ENCODE assay signal across 11 cellular contexts in genomic region chr9:127537792-127538191, GRCh38.
DNase-seq lines count a peak whose midpoint lies in the region; ATAC-seq, FAIRE-seq and TF ChIP-seq lines count a peak whose summit lies in the region.
"Had no signal": no experiment of that assay in that cellular context is flagged by ENCODE, and none has a peak within 500 bp of the region (broad histone marks: within the 10 kb centered on the region; RNA-seq: fewer than 3 reads in every experiment).

No MANE protein-coding gene starts in this region.

- H2AFZ ChIP-seq in ACC112 (ENCODE audit: low read length, unreplicated experiment) = no peak overlapping the region

- peaks cover 94% of the 10 kb centered on the region for H3K79me2 ChIP-seq in ACC112 (ENCODE audit: control insufficient read depth, insufficient read depth, low read length, unreplicated experiment)

- DNase-seq in HCEC 1CT (peak; percentile 22), body of pancreas (peak in 1 of 4 donors; percentile 25), lower lobe of right lung (no peak), NCI-H2227 treated with DMSO at 0.1 percent for 48 hours (lab: John Stamatoyannopoulos, UW) (no peak), GM12892 (ENCODE audit: insufficient read length) (no peak), GM13976 (ENCODE audit: low spot score) (no peak)
- no peak for DNase-seq in activated CD4-positive, CD25-positive, alpha-beta regulatory T cell treated with anti-CD3 and anti-CD28 coated beads, Interleukin-2, amount 50 U/mL, for 72 hours
- DNase-seq: kidney glomerular epithelial cell, NCI-H526 treated with DMSO at 0.1 percent for 48 hours, spleen had no signal

- H3K9me3 ChIP-seq in body of pancreas = no peaks in the 10 kb centered on the region
- H3K9me3 ChIP-seq in lower lobe of right lung = no peaks in the 10 kb centered on the region
- H3K9me3 ChIP-seq: spleen had no signal

- TF ChIP-seq POLR2A in body of pancreas (IDR thresholded peaks at IDR 0.05) = no peak
- no peak for TF ChIP-seq POLR2A in GM12892 (IDR thresholded peaks at IDR 0.05; ENCODE audit: low read depth, low read length)

- H3K27me3 ChIP-seq in ACC112 (ENCODE audit: insufficient read depth, low read length) (no peaks in the 10 kb centered on the region), body of pancreas (no peaks in the 10 kb centered on the region), lower lobe of right lung (ENCODE audit: low read depth) (no peaks in the 10 kb centered on the region)
- H3K27me3 ChIP-seq: spleen had no signal

- H3K36me3 ChIP-seq in ACC112 (ENCODE audit: insufficient read depth, low read length) = peaks cover 10% of the 10 kb centered on the region; the same call in 1 of the 2 replicates
- H3K36me3 ChIP-seq in body of pancreas (replicated peaks in 1 of 2; ENCODE audit: insufficient read depth in 1 of 2, low read depth in 2 of 2) = no peaks in the 10 kb centered on the region
- peaks cover 17% of the 10 kb centered on the region for H3K36me3 ChIP-seq in lower lobe of right lung
- H3K36me3 ChIP-seq: spleen had no signal

- H3K4me3 ChIP-seq in ACC112 (ENCODE audit: low read depth, low read length) (no peak overlapping the region), body of pancreas (no peak overlapping the region), lower lobe of right lung (no peak overlapping the region)
- H3K4me3 ChIP-seq: spleen had no signal

- ATAC-seq in body of pancreas = no peak
- no peak for ATAC-seq in lower lobe of right lung

- in situ Hi-C loops in GM13976 (cut with MboI; ENCODE audit: low sequenced_read_pairs, unreplicated experiment) = no loop called here

- WGBS in body of pancreas, 2 donors = 72 to 78% methylated on average over 3 of the region's 3 CpGs

- H3K27ac ChIP-seq in ACC112 (ENCODE audit: low read depth, low read length) (peak overlapping the region; percentile 92), body of pancreas (peak overlapping the region; percentile 17 to 95 (median 62)), lower lobe of right lung (peak overlapping the region; percentile 65)

- H3K4me1 ChIP-seq in ACC112 (ENCODE audit: control insufficient read depth, insufficient read depth, low read length, unreplicated experiment) = peaks cover 65% of the 10 kb centered on the region
- H3K4me1 ChIP-seq in body of pancreas = peaks cover 97% of the 10 kb centered on the region
- H3K4me1 ChIP-seq in lower lobe of right lung = peaks cover 90% of the 10 kb centered on the region

- intact Hi-C loops in body of pancreas (cut with DNase I) = no loop called here
- intact Hi-C loops in lower lobe of right lung (cut with DNase I) = no loop called here

- FAIRE-seq in GM12892 (lab: Jason Lieb, UNC) = no peak

- TF ChIP-seq CTCF in body of pancreas (IDR thresholded peaks at IDR 0.05) (peak in 3 of 7 experiments; percentile 9 to 18 (median 14)), lower lobe of right lung (IDR thresholded peaks at IDR 0.05) (no peak), GM13976 (IDR thresholded peaks at IDR 0.05; ENCODE audit: borderline replicate concordance, control extremely low read depth, extremely low read depth, insufficient read depth, missing control alignments) (no peak)
